11 cellular contexts compared by ENCODE assay signal in genomic region chr10:68594405-68594804, GRCh38. TPM values are rescaled to one million over a fixed set of nuclear protein-coding genes. Genes with fewer than 3 reads are reported as not detected.
DNase-seq lines count a peak whose midpoint lies in the region; ATAC-seq and TF ChIP-seq lines count a peak whose summit lies in the region.
"Had no signal": no experiment of that assay in that cellular context is flagged by ENCODE, and none has a peak within 500 bp of the region (broad histone marks: within the 10 kb centered on the region; RNA-seq: fewer than 3 reads in every experiment).

No MANE protein-coding gene starts in this region.

- TF ChIP-seq POLR2A in HCT116 (IDR thresholded peaks at IDR 0.05; ENCODE audit: borderline replicate concordance, extremely low read depth, insufficient read depth, insufficient read length), result no peak

- no peaks in the 10 kb centered on the region for H3K9me3 ChIP-seq in HCT116 (ENCODE audit: control insufficient read depth in 1 of 2, insufficient read depth in 1 of 2, low read depth in 1 of 2, low read length in 2 of 2)

- H3K4me1 ChIP-seq in HCT116 (ENCODE audit: control insufficient read depth in 1 of 2, insufficient read depth in 2 of 2, low read length in 2 of 2), result peaks cover 16 to 26% of the 10 kb centered on the region in 2 experiments

- H3K4me3 ChIP-seq in HCT116 (replicated peaks in 1 of 2; ENCODE audit: low read depth in 1 of 2, low read length in 2 of 2), result 0 out of 4 replicates have a peak overlapping the region, but pooled peaks of 1 of the 2 experiments have one; percentile 4
- no peak overlapping the region for H3K4me3 ChIP-seq in fibroblast of pulmonary artery (replicated peaks; ENCODE audit: low read depth, low read length)

- intact Hi-C loops in HCT116 (cut with micrococcal nuclease), result no loop called here

- no peaks in the 10 kb centered on the region for H3K27me3 ChIP-seq in HCT116 (ENCODE audit: insufficient read depth, low read length)

- no peaks in the 10 kb centered on the region for H3K9me2 ChIP-seq in HCT116 (ENCODE audit: insufficient read depth)

- TF ChIP-seq RAD21 in HCT116 (IDR thresholded peaks at IDR 0.05; ENCODE audit: low read depth), result no peak

- in situ Hi-C loops in SK-MEL-5 (cut with HindIII; ENCODE audit: low pct_unique_long_range_greater_than_20kb, low sequenced_read_pairs), result no loop called here

- POLR2A ChIA-PET in HCT116 (lab: Charles Lee), result interaction anchor here (0.8 to 1.0 kb wide), 2 partner anchors 13 to 40 kb away, joined by 3 read pairs; no protein-coding TSS in a partner anchor

- BruUV-seq in HCT116 (replicated peaks; lab: Mats Ljungman, UMichigan), result no TSS peak

- H3K27ac ChIP-seq in HCT116 (ENCODE audit: low read depth, low read length), result peak overlapping the region; percentile 40

- H4K20me1 ChIP-seq in HCT116 (ENCODE audit: insufficient read depth), result no peaks in the 10 kb centered on the region

- TF ChIP-seq CTCF in HCT116 (IDR thresholded peaks at IDR 0.05 in 2 of 3, conservative IDR thresholded peaks at IDR 0.05 in 1 of 3; ENCODE audit: borderline replicate concordance in 1 of 3, insufficient read depth in 1 of 3, low read depth in 2 of 3, low read length in 2 of 3), result no peak
- no peak for TF ChIP-seq CTCF in fibroblast of pulmonary artery (IDR thresholded peaks at IDR 0.05; ENCODE audit: low read length, missing control alignments)

- no peaks in the 10 kb centered on the region for H3K27me3 Mint-ChIP-seq in activated T-cell treated with anti-CD3 and anti-CD28 coated beads, Interleukin-2, amount 50 U/mL, for 4 hours (ENCODE audit: low read depth)
- H3K27me3 Mint-ChIP-seq: stimulated activated naive CD8-positive, alpha-beta T cell treated with anti-CD3 and anti-CD28 coated beads, Interleukin-15, amount 100 ng/mL, for 72 hours had no signal

- no peaks in the 10 kb centered on the region for H3K9me3 Mint-ChIP-seq in activated T-cell treated with anti-CD3 and anti-CD28 coated beads, Interleukin-2, amount 50 U/mL, for 4 hours
- H3K9me3 Mint-ChIP-seq: stimulated activated naive CD8-positive, alpha-beta T cell treated with anti-CD3 and anti-CD28 coated beads, Interleukin-15, amount 100 ng/mL, for 72 hours had no signal

- no peak overlapping the region for H3K4me3 Mint-ChIP-seq in activated T-cell treated with anti-CD3 and anti-CD28 coated beads, Interleukin-2, amount 50 U/mL, for 4 hours
- H3K4me3 Mint-ChIP-seq: stimulated activated naive CD8-positive, alpha-beta T cell treated with anti-CD3 and anti-CD28 coated beads, Interleukin-15, amount 100 ng/mL, for 72 hours had no signal

- H3K79me2 ChIP-seq in HCT116 (ENCODE audit: insufficient read depth, low read length), result no peaks in the 10 kb centered on the region

- DNase-seq in HCT116 (ENCODE audit: low read depth, low spot score), result peak; percentile 50
- DNase-seq in SK-MEL-5 (ENCODE audit: low read depth, low spot score), result peak; percentile 20
- peak; percentile 71 for DNase-seq in fibroblast of pulmonary artery (ENCODE audit: low read depth)
- peak; percentile 81 for DNase-seq in renal cortical epithelial cell (ENCODE audit: low read depth)
- no peak for DNase-seq in amygdala (lab: John Stamatoyannopoulos, UW)
- DNase-seq in activated T-cell treated with anti-CD3 and anti-CD28 coated beads, Interleukin-2, amount 50 U/mL, for 4 hours, result no peak
- DNase-seq in T-helper 1 cell, result no peak
- DNase-seq: Kasumi-1; stimulated activated CD4-positive, alpha-beta T cell treated with anti-CD3 and anti-CD28 coated beads, Interleukin-2, amount 100 ng/mL, for 24 hours; stimulated activated naive CD8-positive, alpha-beta T cell treated with anti-CD3 and anti-CD28 coated beads, Interleukin-15, amount 100 ng/mL, for 72 hours had no signal

- 0 out of 2 replicates have a peak overlapping the region, but pooled peaks have one; percentile 4 for H3K9ac ChIP-seq in HCT116 (ENCODE audit: low read length)

- H3K36me3 Mint-ChIP-seq in activated T-cell treated with anti-CD3 and anti-CD28 coated beads, Interleukin-2, amount 50 U/mL, for 4 hours (ENCODE audit: insufficient read depth), result no peaks in the 10 kb centered on the region

- peak overlapping the region; percentile 43 for H3K4me2 ChIP-seq in HCT116 (ENCODE audit: low read length)

- peaks cover under 1% of the 10 kb centered on the region for H3K4me1 Mint-ChIP-seq in activated T-cell treated with anti-CD3 and anti-CD28 coated beads, Interleukin-2, amount 50 U/mL, for 4 hours (ENCODE audit: low read depth)

- H3K36me3 ChIP-seq in HCT116 (ENCODE audit: control insufficient read depth in 1 of 2, insufficient read depth in 2 of 2, low read length in 2 of 2), result no peaks in the 10 kb centered on the region

- ATAC-seq in HCT116, result peak; percentile 83
- ATAC-seq in activated T-cell treated with anti-CD3 and anti-CD28 coated beads, Interleukin-2, amount 50 U/mL, for 4 hours, result no peak
- no peak for ATAC-seq in GM18873 (IDR thresholded peaks at IDR 0.05; ENCODE audit: low FRiP score, unreplicated experiment)
- ATAC-seq: stimulated activated naive CD8-positive, alpha-beta T cell treated with anti-CD3 and anti-CD28 coated beads, Interleukin-15, amount 100 ng/mL, for 72 hours had no signal

- RAD21 ChIA-PET in HCT116 (lab: Charles Lee; ENCODE audit: low non-redundant PET in 1 of 2, low total read pairs in 2 of 2, uncharacterized antibody in 2 of 2, unreplicated experiment in 2 of 2), result no interaction called here

- H2AFZ ChIP-seq in HCT116 (ENCODE audit: low read depth, low read length, poor library complexity, severe bottlenecking), result peak overlapping the region; percentile 19

- CTCF ChIA-PET in HCT116 (lab: Charles Lee), result no interaction called here

TF ChIP-seq in HCT116, 20 proteins besides CTCF, POLR2A, EP300 and RAD21 (continues in another document):
- TF ChIP-seq YY1 (IDR thresholded peaks at IDR 0.05; ENCODE audit: extremely low read depth, insufficient replicate concordance, low read depth, low read length) (no peak), CEBPB (IDR thresholded peaks at IDR 0.05; ENCODE audit: low read depth) (0 out of 2 replicates have a peak, but pooled peaks have one; percentile 13), SRF (IDR thresholded peaks at IDR 0.05; ENCODE audit: low read depth) (no peak), ZFX (IDR thresholded peaks at IDR 0.05) (no peak), JUND (IDR thresholded peaks at IDR 0.05) (peak; percentile 62), EZH2phosphoT487 (IDR thresholded peaks at IDR 0.05; ENCODE audit: borderline replicate concordance) (no peak), ATF3 (IDR thresholded peaks at IDR 0.05) (no peak), FOSL1 (IDR thresholded peaks at IDR 0.05; ENCODE audit: low read depth) (peak; percentile 63; the same call in 1 of the 2 replicates), ELF1 (IDR thresholded peaks at IDR 0.05; ENCODE audit: borderline replicate concordance, low read depth) (no peak), ZBTB33 (IDR thresholded peaks at IDR 0.05; ENCODE audit: extremely low read depth, insufficient replicate concordance, low read length) (no peak), POLR2AphosphoS5 (IDR thresholded peaks at IDR 0.05; ENCODE audit: low read depth, low read length) (peak; percentile 12; the same call in 1 of the 2 replicates)

RNA-seq across cellular contexts. Expression of gene TET1, which starts 34.3 kb away (rescaled TPM):
- total RNA-seq in HCT116 (2021; ENCODE audit: unreplicated experiment) (2.7 TPM), renal cortical epithelial cell (0.35 and 3.1 TPM in 2 replicates)
- polyA plus RNA-seq in HCT116 (2012), result 0.43 and 0.44 TPM in 2 replicates
- 2.9 and 3.3 TPM in 2 replicates for total RNA-seq in SK-MEL-5 (2014; rRNA removed; shearing (Covaris generic))
- 0.67 and 0.94 TPM in 2 replicates for polyA plus RNA-seq in SK-MEL-5 (2015; cell fraction: cytosol; rRNA removed)
- 3.0 and 3.2 TPM in 2 replicates for polyA plus RNA-seq in SK-MEL-5 (2015; cell fraction: nucleus; rRNA removed)
- under 1 TPM; 0.14 to 0.24 (median 0.23) TPM for total RNA-seq in activated T-cell treated with anti-CD3 and anti-CD28 coated beads, Interleukin-2, amount 50 U/mL, for 4 hours

Comparison
In these comparisons a context has a peak if more than half of its experiments do, and no peak if none do; other contexts are left out.
1. DNase-seq: peak in HCT116 (single experiment), SK-MEL-5 (single experiment), fibroblast of pulmonary artery (single experiment) and renal cortical epithelial cell (single experiment); none in amygdala (0 of 56), activated T-cell treated with anti-CD3 and anti-CD28 coated beads, Interleukin-2, amount 50 U/mL, for 4 hours (single experiment) and T-helper 1 cell (0 of 5).